In genomic region chr7:854118-854775, GRCh38 we compare ENCODE assay signal across 36 cellular contexts.
"Had no signal": no experiment of that assay in that cellular context is flagged by ENCODE, and none has a peak within 500 bp of the region (broad histone marks: within the 10 kb centered on the region; RNA-seq: fewer than 3 reads in every experiment).

No MANE protein-coding gene starts in this region.

- H3K27ac Mint-ChIP-seq: activated B cell treated with CpG ODN at 0.5 μM for 24 hours; activated CD4-positive, alpha-beta memory T cell treated with anti-CD3 and anti-CD28 coated beads for 36 hours; activated CD4-positive, alpha-beta T cell treated with anti-CD3 and anti-CD28 coated beads for 36 hours; activated CD4-positive, alpha-beta T cell treated with anti-CD3 and anti-CD28 coated beads, Interleukin-2, amount 10 ng/mL, durations not matched to agents 24 days and 14 days; activated CD8-positive, alpha-beta memory T cell treated with anti-CD3 and anti-CD28 coated beads, Interleukin-2, amount 10 ng/mL, durations not matched to agents 7 days and 5 days; activated CD8-positive, alpha-beta T cell treated with anti-CD3 and anti-CD28 coated beads, Interleukin-2, amount 10 ng/mL, durations not matched to agents 7 days and 5 days; activated naive CD4-positive, alpha-beta T cell treated with anti-CD3 and anti-CD28 coated beads for 36 hours; activated naive CD4-positive, alpha-beta T cell treated with anti-CD3 and anti-CD28 coated beads, Interleukin-2, amount 50 U/mL, for 24 hours; activated naive CD8-positive, alpha-beta T cell treated with anti-CD3 and anti-CD28 coated beads for 36 hours; activated naive CD8-positive, alpha-beta T cell treated with anti-CD3 and anti-CD28 coated beads, Interleukin-2, amount 50 U/mL, for 24 hours; activated T-helper 1 cell treated with anti-CD3 and anti-CD28 coated beads, Interleukin-12 subunit alpha, Interleukin-12 subunit beta, Interleukin-2, Interleukin-4 antibody, amounts not matched to agents 30 ng/mL and 10 ng/mL and 1 ng/mL, durations not matched to agents 14 hours and 24 hours and 36 hours; activated T-helper 2 cell treated with anti-CD3 and anti-CD28 coated beads, Interferon-gamma antibody, Interleukin-2, Interleukin-4, amounts not matched to agents 10 μg/mL and 5 μg/mL and 100 μg/mL, durations not matched to agents 14 hours and 24 hours and 36 hours; T-helper 2 cell treated with Interferon-gamma antibody and Interleukin-4, amounts not matched to agents 5 μg/mL and 100 μg/mL, for 36 hours had no signal

- H3K27me3 Mint-ChIP-seq: activated B cell treated with CpG ODN at 0.5 μM for 24 hours; activated CD4-positive, alpha-beta memory T cell treated with anti-CD3 and anti-CD28 coated beads for 36 hours; activated CD4-positive, alpha-beta T cell treated with anti-CD3 and anti-CD28 coated beads for 36 hours; activated CD4-positive, alpha-beta T cell treated with anti-CD3 and anti-CD28 coated beads, Interleukin-2, amount 10 ng/mL, durations not matched to agents 24 days and 14 days; activated CD8-positive, alpha-beta memory T cell treated with anti-CD3 and anti-CD28 coated beads, Interleukin-2, amount 10 ng/mL, durations not matched to agents 7 days and 5 days; activated naive CD4-positive, alpha-beta T cell treated with anti-CD3 and anti-CD28 coated beads, Interleukin-2, amount 50 U/mL, for 24 hours; activated naive CD8-positive, alpha-beta T cell treated with anti-CD3 and anti-CD28 coated beads for 36 hours; activated naive CD8-positive, alpha-beta T cell treated with anti-CD3 and anti-CD28 coated beads, Interleukin-2, amount 50 U/mL, for 24 hours; effector memory CD8-positive, alpha-beta T cell; T-helper 17 cell had no signal

- ATAC-seq: activated CD4-positive, alpha-beta T cell treated with anti-CD3 and anti-CD28 coated beads for 36 hours; activated CD4-positive, CD25-positive, alpha-beta regulatory T cell treated with anti-CD3 and anti-CD28 coated beads, Interleukin-2, amount 50 U/mL, for 24 hours; activated CD8-positive, alpha-beta memory T cell treated with anti-CD3 and anti-CD28 coated beads, Interleukin-2, amount 10 ng/mL, durations not matched to agents 7 days and 5 days; activated CD8-positive, alpha-beta T cell treated with anti-CD3 and anti-CD28 coated beads, Interleukin-2, amount 10 ng/mL, durations not matched to agents 7 days and 5 days; activated naive CD8-positive, alpha-beta T cell treated with anti-CD3 and anti-CD28 coated beads, Interleukin-2, amount 50 U/mL, for 24 hours; body of pancreas; effector memory CD8-positive, alpha-beta T cell; gastroesophageal sphincter; T-helper 17 cell had no signal

- H3K4me3 Mint-ChIP-seq: activated B cell treated with CpG ODN at 0.5 μM for 24 hours; activated CD4-positive, alpha-beta memory T cell treated with anti-CD3 and anti-CD28 coated beads for 36 hours; activated CD4-positive, alpha-beta T cell treated with anti-CD3 and anti-CD28 coated beads for 36 hours; activated CD4-positive, alpha-beta T cell treated with anti-CD3 and anti-CD28 coated beads, Interleukin-2, amount 10 ng/mL, durations not matched to agents 24 days and 14 days; activated CD8-positive, alpha-beta memory T cell treated with anti-CD3 and anti-CD28 coated beads, Interleukin-2, amount 10 ng/mL, durations not matched to agents 7 days and 5 days; activated CD8-positive, alpha-beta T cell treated with anti-CD3 and anti-CD28 coated beads, Interleukin-2, amount 10 ng/mL, durations not matched to agents 7 days and 5 days; activated naive CD4-positive, alpha-beta T cell treated with anti-CD3 and anti-CD28 coated beads for 36 hours; activated naive CD4-positive, alpha-beta T cell treated with anti-CD3 and anti-CD28 coated beads, Interleukin-2, amount 50 U/mL, for 24 hours; activated naive CD8-positive, alpha-beta T cell treated with anti-CD3 and anti-CD28 coated beads for 36 hours; activated naive CD8-positive, alpha-beta T cell treated with anti-CD3 and anti-CD28 coated beads, Interleukin-2, amount 50 U/mL, for 24 hours; activated T-helper 1 cell treated with anti-CD3 and anti-CD28 coated beads, Interleukin-12 subunit alpha, Interleukin-12 subunit beta, Interleukin-2, Interleukin-4 antibody, amounts not matched to agents 30 ng/mL and 10 ng/mL and 1 ng/mL, durations not matched to agents 14 hours and 24 hours and 36 hours; effector memory CD8-positive, alpha-beta T cell; T-helper 17 cell; T-helper 2 cell treated with Interferon-gamma antibody and Interleukin-4, amounts not matched to agents 5 μg/mL and 100 μg/mL, for 36 hours had no signal

- DNase-seq: activated B cell treated with CpG ODN at 0.5 μM for 24 hours; activated CD4-positive, alpha-beta memory T cell treated with anti-CD3 and anti-CD28 coated beads for 36 hours; activated CD4-positive, alpha-beta T cell treated with anti-CD3 and anti-CD28 coated beads for 36 hours; activated CD4-positive, alpha-beta T cell treated with anti-CD3 and anti-CD28 coated beads, Interleukin-2, amount 10 ng/mL, durations not matched to agents 24 days and 14 days; activated CD8-positive, alpha-beta memory T cell treated with anti-CD3 and anti-CD28 coated beads, Interleukin-2, amount 10 ng/mL, durations not matched to agents 7 days and 5 days; activated CD8-positive, alpha-beta memory T cell treated with anti-CD3 and anti-CD28 coated beads, Interleukin-2, amount 50 U/mL, for 4 hours; activated CD8-positive, alpha-beta T cell treated with anti-CD3 and anti-CD28 coated beads, Interleukin-2, amount 10 ng/mL, durations not matched to agents 7 days and 5 days; activated effector memory CD4-positive, alpha-beta T cell treated with anti-CD3 and anti-CD28 coated beads, Interleukin-2, amount 50 U/mL, for 16 hours; activated naive CD4-positive, alpha-beta T cell treated with anti-CD3 and anti-CD28 coated beads for 36 hours; activated naive CD8-positive, alpha-beta T cell treated with anti-CD3 and anti-CD28 coated beads for 36 hours; activated naive CD8-positive, alpha-beta T cell treated with anti-CD3 and anti-CD28 coated beads, Interleukin-2, amount 50 U/mL, for 24 hours; activated T-cell treated with anti-CD3 and anti-CD28 coated beads, Interleukin-2, amount 50 U/mL, for 1 hour; activated T-cell treated with anti-CD3 and anti-CD28 coated beads, Interleukin-2, amount 50 U/mL, for 48 hours; adrenal gland; amygdala; body of pancreas; cortex of kidney; dermis blood vessel endothelial cell; effector CD4-positive, alpha-beta T cell; effector memory CD8-positive, alpha-beta T cell; esophagus squamous epithelium; foreskin melanocyte; T-helper 1 cell; T-helper 17 cell; T1000; WERI-Rb-1 had no signal

- FAIRE-seq: colon, endometrium, endothelial cell of umbilical vein had no signal

- H3K4me1 ChIP-seq: adrenal gland, body of pancreas, esophagus squamous epithelium had no signal

- H3K4me3 ChIP-seq: adrenal gland, body of pancreas, esophagus squamous epithelium, gastroesophageal sphincter had no signal

- H3K27me3 ChIP-seq: adrenal gland, body of pancreas, esophagus squamous epithelium, gastroesophageal sphincter had no signal

- H3K27ac ChIP-seq: adrenal gland, body of pancreas, epithelial cell of prostate, esophagus squamous epithelium, WERI-Rb-1 had no signal

- H3K9me3 Mint-ChIP-seq: activated B cell treated with CpG ODN at 0.5 μM for 24 hours; activated CD4-positive, alpha-beta memory T cell treated with anti-CD3 and anti-CD28 coated beads for 36 hours; activated CD4-positive, alpha-beta T cell treated with anti-CD3 and anti-CD28 coated beads, Interleukin-2, amount 10 ng/mL, durations not matched to agents 24 days and 14 days; activated naive CD4-positive, alpha-beta T cell treated with anti-CD3 and anti-CD28 coated beads for 36 hours; activated naive CD4-positive, alpha-beta T cell treated with anti-CD3 and anti-CD28 coated beads, Interleukin-2, amount 50 U/mL, for 24 hours; activated naive CD8-positive, alpha-beta T cell treated with anti-CD3 and anti-CD28 coated beads for 36 hours; activated naive CD8-positive, alpha-beta T cell treated with anti-CD3 and anti-CD28 coated beads, Interleukin-2, amount 50 U/mL, for 24 hours; activated T-helper 1 cell treated with anti-CD3 and anti-CD28 coated beads, Interleukin-12 subunit alpha, Interleukin-12 subunit beta, Interleukin-2, Interleukin-4 antibody, amounts not matched to agents 30 ng/mL and 10 ng/mL and 1 ng/mL, durations not matched to agents 14 hours and 24 hours and 36 hours; activated T-helper 2 cell treated with anti-CD3 and anti-CD28 coated beads, Interferon-gamma antibody, Interleukin-2, Interleukin-4, amounts not matched to agents 10 μg/mL and 5 μg/mL and 100 μg/mL, durations not matched to agents 14 hours and 24 hours and 36 hours; effector memory CD8-positive, alpha-beta T cell; T-helper 2 cell treated with Interferon-gamma antibody and Interleukin-4, amounts not matched to agents 5 μg/mL and 100 μg/mL, for 36 hours had no signal

- H3K9me3 ChIP-seq: adrenal gland, body of pancreas, esophagus squamous epithelium, gastroesophageal sphincter had no signal

- H3K4me1 Mint-ChIP-seq: activated B cell treated with CpG ODN at 0.5 μM for 24 hours; activated CD4-positive, alpha-beta T cell treated with anti-CD3 and anti-CD28 coated beads for 36 hours; activated CD4-positive, alpha-beta T cell treated with anti-CD3 and anti-CD28 coated beads, Interleukin-2, amount 10 ng/mL, durations not matched to agents 24 days and 14 days; activated CD8-positive, alpha-beta memory T cell treated with anti-CD3 and anti-CD28 coated beads, Interleukin-2, amount 10 ng/mL, durations not matched to agents 7 days and 5 days; activated naive CD4-positive, alpha-beta T cell treated with anti-CD3 and anti-CD28 coated beads, Interleukin-2, amount 50 U/mL, for 24 hours; activated naive CD8-positive, alpha-beta T cell treated with anti-CD3 and anti-CD28 coated beads for 36 hours; activated naive CD8-positive, alpha-beta T cell treated with anti-CD3 and anti-CD28 coated beads, Interleukin-2, amount 50 U/mL, for 24 hours had no signal
